In the genomic region with DNA sequence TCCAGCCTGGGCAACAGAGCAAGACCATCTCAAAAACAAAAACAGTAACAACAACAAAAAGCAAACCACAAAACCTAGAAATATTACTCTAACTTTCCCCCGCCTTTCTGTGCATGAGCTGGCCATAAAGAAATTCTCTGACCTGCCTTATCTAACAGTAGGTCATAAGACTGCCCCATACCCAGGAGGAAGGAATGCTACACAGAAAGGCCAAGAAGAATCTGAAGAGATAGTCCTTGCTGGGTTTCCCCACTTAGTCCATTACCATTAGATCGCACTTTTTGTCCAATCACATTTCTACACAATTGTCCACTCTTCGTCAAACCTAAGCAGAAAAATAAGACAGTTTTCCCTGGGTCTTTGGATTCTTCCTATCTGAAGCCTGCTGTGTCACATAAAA, we compare ENCODE assay signal across 1 cellular context.
TF ChIP-seq lines count a peak whose summit lies in the region.

No MANE protein-coding gene starts in this region.

TF ChIP-seq in liver, 16 proteins besides CTCF, POLR2A, EP300 and RAD21 (continued from another document):
- TF ChIP-seq, protein P1, sequence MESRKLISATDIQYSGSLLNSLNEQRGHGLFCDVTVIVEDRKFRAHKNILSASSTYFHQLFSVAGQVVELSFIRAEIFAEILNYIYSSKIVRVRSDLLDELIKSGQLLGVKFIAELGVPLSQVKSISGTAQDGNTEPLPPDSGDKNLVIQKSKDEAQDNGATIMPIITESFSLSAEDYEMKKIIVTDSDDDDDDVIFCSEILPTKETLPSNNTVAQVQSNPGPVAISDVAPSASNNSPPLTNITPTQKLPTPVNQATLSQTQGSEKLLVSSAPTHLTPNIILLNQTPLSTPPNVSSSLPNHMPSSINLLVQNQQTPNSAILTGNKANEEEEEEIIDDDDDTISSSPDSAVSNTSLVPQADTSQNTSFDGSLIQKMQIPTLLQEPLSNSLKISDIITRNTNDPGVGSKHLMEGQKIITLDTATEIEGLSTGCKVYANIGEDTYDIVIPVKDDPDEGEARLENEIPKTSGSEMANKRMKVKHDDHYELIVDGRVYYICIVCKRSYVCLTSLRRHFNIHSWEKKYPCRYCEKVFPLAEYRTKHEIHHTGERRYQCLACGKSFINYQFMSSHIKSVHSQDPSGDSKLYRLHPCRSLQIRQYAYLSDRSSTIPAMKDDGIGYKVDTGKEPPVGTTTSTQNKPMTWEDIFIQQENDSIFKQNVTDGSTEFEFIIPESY (IDR thresholded peaks at IDR 0.05): no peak
- TF ChIP-seq RXRA (IDR thresholded peaks at IDR 0.05) (no peak), TAF1 (conservative IDR thresholded peaks at IDR 0.05) (no peak), JUND (IDR thresholded peaks at IDR 0.05) (no peak), GABPA (IDR thresholded peaks at IDR 0.05 in 1 of 2, conservative IDR thresholded peaks at IDR 0.05 in 1 of 2) (no peak), HNF4A (conservative IDR thresholded peaks at IDR 0.05) (no peak), EGR1 (IDR thresholded peaks at IDR 0.05; ENCODE audit: low read depth in 2 of 2) (no peak), NR2F2 (IDR thresholded peaks at IDR 0.05) (no peak), HNF4G (IDR thresholded peaks at IDR 0.05) (no peak), YY1 (IDR thresholded peaks at IDR 0.05) (no peak), FOXA2 (IDR thresholded peaks at IDR 0.05) (no peak)
- TF ChIP-seq, protein P2, sequence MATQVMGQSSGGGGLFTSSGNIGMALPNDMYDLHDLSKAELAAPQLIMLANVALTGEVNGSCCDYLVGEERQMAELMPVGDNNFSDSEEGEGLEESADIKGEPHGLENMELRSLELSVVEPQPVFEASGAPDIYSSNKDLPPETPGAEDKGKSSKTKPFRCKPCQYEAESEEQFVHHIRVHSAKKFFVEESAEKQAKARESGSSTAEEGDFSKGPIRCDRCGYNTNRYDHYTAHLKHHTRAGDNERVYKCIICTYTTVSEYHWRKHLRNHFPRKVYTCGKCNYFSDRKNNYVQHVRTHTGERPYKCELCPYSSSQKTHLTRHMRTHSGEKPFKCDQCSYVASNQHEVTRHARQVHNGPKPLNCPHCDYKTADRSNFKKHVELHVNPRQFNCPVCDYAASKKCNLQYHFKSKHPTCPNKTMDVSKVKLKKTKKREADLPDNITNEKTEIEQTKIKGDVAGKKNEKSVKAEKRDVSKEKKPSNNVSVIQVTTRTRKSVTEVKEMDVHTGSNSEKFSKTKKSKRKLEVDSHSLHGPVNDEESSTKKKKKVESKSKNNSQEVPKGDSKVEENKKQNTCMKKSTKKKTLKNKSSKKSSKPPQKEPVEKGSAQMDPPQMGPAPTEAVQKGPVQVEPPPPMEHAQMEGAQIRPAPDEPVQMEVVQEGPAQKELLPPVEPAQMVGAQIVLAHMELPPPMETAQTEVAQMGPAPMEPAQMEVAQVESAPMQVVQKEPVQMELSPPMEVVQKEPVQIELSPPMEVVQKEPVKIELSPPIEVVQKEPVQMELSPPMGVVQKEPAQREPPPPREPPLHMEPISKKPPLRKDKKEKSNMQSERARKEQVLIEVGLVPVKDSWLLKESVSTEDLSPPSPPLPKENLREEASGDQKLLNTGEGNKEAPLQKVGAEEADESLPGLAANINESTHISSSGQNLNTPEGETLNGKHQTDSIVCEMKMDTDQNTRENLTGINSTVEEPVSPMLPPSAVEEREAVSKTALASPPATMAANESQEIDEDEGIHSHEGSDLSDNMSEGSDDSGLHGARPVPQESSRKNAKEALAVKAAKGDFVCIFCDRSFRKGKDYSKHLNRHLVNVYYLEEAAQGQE (IDR thresholded peaks at IDR 0.05): no peak
